2 cellular contexts compared by ENCODE assay signal in the genomic region with DNA sequence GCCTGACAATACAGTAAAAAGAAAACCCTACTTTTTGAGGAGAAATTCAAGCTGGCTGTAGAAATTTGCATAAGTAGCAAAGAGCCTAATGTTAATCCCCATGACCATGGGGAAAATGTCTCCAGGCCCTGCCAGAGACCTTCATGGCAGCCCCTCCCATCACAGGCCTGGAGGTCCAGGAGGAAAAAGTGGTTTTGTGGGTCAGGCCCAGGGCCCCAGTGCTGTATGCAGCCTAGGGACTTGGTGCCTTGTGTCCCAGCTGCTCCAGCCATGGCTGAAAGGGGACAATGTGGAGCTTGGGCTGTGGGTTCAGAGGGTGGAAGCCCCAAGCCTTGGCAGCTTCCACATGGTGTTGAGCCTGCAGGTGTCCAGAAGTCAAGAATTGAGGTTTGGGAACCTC.
A peak's percentile ranks its signal among the peaks of the same experiment; 100 is the strongest.
DNase-seq lines count a peak whose midpoint lies in the region; TF ChIP-seq lines count a peak whose summit lies in the region.
"Not testable (repeated sequence)": the region's sequence is repeated elsewhere in the genome, so short reads cannot be mapped to it uniquely, and the experiment has no call there.

No MANE protein-coding gene starts in this region.

- peaks cover 20% of the 10 kb centered on the region for H3K27me3 ChIP-seq in SJSA1 (replicated peaks)

- DNase-seq in SJSA1 (ENCODE audit: low read depth in 1 of 2, low spot score in 2 of 2) = peak; percentile 50 to 86

- CTCF ChIA-PET in HEK293 (lab: Yijun Ruan, JAX) = not testable (repeated sequence)

- not testable (repeated sequence) for H3K36me3 ChIP-seq in HEK293 (ENCODE audit: control insufficient read depth in 2 of 2, insufficient read depth in 1 of 2, low read length in 2 of 2); SJSA1

- not testable (repeated sequence) for TF ChIP-seq CTCF in HEK293 (tag by site-specific recombination; IDR thresholded peaks at IDR 0.05)

- H3K27ac ChIP-seq in HEK293 (ENCODE audit: extremely low read depth, low read depth, low read length); SJSA1: not testable (repeated sequence)

- not testable (repeated sequence) for H3K4me3 ChIP-seq in HEK293 (ENCODE audit: low read depth, low read length); SJSA1

- POLR2A ChIA-PET in HEK293 (lab: Yijun Ruan, JAX) = not testable (repeated sequence)

- H3K9me3 ChIP-seq in HEK293 (ENCODE audit: control insufficient read depth, insufficient read depth, low read depth, low read length); SJSA1 (replicated peaks): not testable (repeated sequence)

- not testable (repeated sequence) for H3K4me1 ChIP-seq in HEK293 (ENCODE audit: control insufficient read depth, insufficient read depth, low read length); SJSA1 (replicated peaks)

TF ChIP-seq in HEK293, 187 proteins besides CTCF, POLR2A, EP300 and RAD21:
- TF ChIP-seq ZNF585B (tag by site-specific recombination; IDR thresholded peaks at IDR 0.05) = peak; percentile 71
TF ChIP-seq in HEK293: peak in this region for 1; not testable (repeated sequence) for 186.
